ENCODE assay signal across 30 cellular contexts in the genomic region with DNA sequence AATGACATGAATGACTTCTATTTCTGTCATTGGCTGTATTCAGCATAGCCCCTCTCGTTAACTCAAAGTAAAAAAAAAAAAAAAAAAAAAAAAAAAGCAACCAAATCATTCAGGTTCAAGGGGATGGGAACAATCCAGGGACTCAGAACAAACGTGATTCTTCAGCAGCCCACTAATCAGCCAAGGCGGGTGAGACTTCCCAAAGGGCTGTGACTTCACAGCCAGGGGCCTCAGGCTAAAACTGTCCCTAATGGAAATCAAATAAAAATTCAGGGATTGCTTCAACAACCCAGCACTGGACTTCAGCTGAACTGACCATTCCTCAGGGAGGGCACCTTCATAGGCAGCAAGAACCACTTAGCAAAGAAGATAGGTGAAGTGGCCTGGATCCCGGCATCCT.
"Had no signal": no experiment of that assay in that cellular context is flagged by ENCODE, and none has a peak within 500 bp of the region (broad histone marks: within the 10 kb centered on the region; RNA-seq: fewer than 3 reads in every experiment).

No MANE protein-coding gene starts in this region.

- H3K36me3 Mint-ChIP-seq: activated CD4-positive, alpha-beta memory T cell treated with anti-CD3 and anti-CD28 coated beads for 36 hours; activated naive CD4-positive, alpha-beta T cell treated with anti-CD3 and anti-CD28 coated beads, Interleukin-2, amount 10 ng/mL, durations not matched to agents 7 days and 5 days; activated naive CD8-positive, alpha-beta T cell treated with anti-CD3 and anti-CD28 coated beads, Interleukin-2, amount 10 ng/mL, durations not matched to agents 7 days and 5 days; stimulated activated naive B cell treated with anti-CD40 and anti-IgM and Interleukin-4, amounts not matched to agents 10 μg/mL and 1 μg/mL and 100 μg/mL, for 72 hours had no signal

- H3K9me3 Mint-ChIP-seq: activated CD4-positive, alpha-beta memory T cell treated with anti-CD3 and anti-CD28 coated beads for 36 hours; activated naive CD4-positive, alpha-beta T cell treated with anti-CD3 and anti-CD28 coated beads, Interleukin-2, amount 10 ng/mL, durations not matched to agents 7 days and 5 days; activated naive CD8-positive, alpha-beta T cell treated with anti-CD3 and anti-CD28 coated beads, Interleukin-2, amount 10 ng/mL, durations not matched to agents 7 days and 5 days had no signal

- H3K4me3 ChIP-seq: esophagus squamous epithelium, heart right ventricle, left lung, lower lobe of right lung, mucosa of descending colon, prostate gland, right atrium auricular region, smooth muscle cell, stomach, thyroid gland had no signal

- H3K27ac Mint-ChIP-seq: activated CD4-positive, alpha-beta memory T cell treated with anti-CD3 and anti-CD28 coated beads for 36 hours; activated CD4-positive, alpha-beta T cell treated with anti-CD3 and anti-CD28 coated beads, Interleukin-2, amount 10 ng/mL, durations not matched to agents 24 days and 14 days; activated naive CD4-positive, alpha-beta T cell treated with anti-CD3 and anti-CD28 coated beads, Interleukin-2, amount 10 ng/mL, durations not matched to agents 7 days and 5 days; activated naive CD8-positive, alpha-beta T cell treated with anti-CD3 and anti-CD28 coated beads, Interleukin-2, amount 10 ng/mL, durations not matched to agents 7 days and 5 days; activated T-helper 1 cell treated with anti-CD3 and anti-CD28 coated beads, Interleukin-12 subunit alpha, Interleukin-12 subunit beta, Interleukin-2, Interleukin-4 antibody, amounts not matched to agents 30 ng/mL and 10 ng/mL and 1 ng/mL, durations not matched to agents 14 hours and 24 hours and 36 hours; stimulated activated naive B cell treated with anti-CD40 and anti-IgM and Interleukin-4, amounts not matched to agents 10 μg/mL and 1 μg/mL and 100 μg/mL, for 72 hours had no signal

- DNase-seq: activated CD4-positive, alpha-beta memory T cell treated with anti-CD3 and anti-CD28 coated beads for 36 hours; activated CD4-positive, alpha-beta T cell treated with anti-CD3 and anti-CD28 coated beads, Interleukin-2, amount 10 ng/mL, durations not matched to agents 24 days and 14 days; activated CD8-positive, alpha-beta memory T cell treated with anti-CD3 and anti-CD28 coated beads, Interleukin-2, amount 50 U/mL, for 4 hours; activated gamma-delta T cell; activated naive CD4-positive, alpha-beta T cell treated with anti-CD3 and anti-CD28 coated beads, Interleukin-2, amount 10 ng/mL, durations not matched to agents 7 days and 5 days; activated naive CD8-positive, alpha-beta T cell treated with anti-CD3 and anti-CD28 coated beads, Interleukin-2, amount 10 ng/mL, durations not matched to agents 7 days and 5 days; activated T-cell treated with anti-CD3 and anti-CD28 coated beads, Interleukin-2, amount 50 U/mL, for 1 hour; amniotic stem cell; caudate nucleus; dermis blood vessel endothelial cell; effector CD4-positive, alpha-beta T cell; esophagus squamous epithelium; foreskin melanocyte; heart right ventricle; left lung; lower lobe of right lung; mesendoderm; mucosa of descending colon; stimulated activated CD4-positive, alpha-beta T cell treated with anti-CD3 and anti-CD28 coated beads, Interleukin-2, amount 100 ng/mL, for 24 hours; stimulated activated naive B cell treated with anti-CD40 and anti-IgM and Interleukin-4, amounts not matched to agents 10 μg/mL and 1 μg/mL and 100 μg/mL, for 72 hours; stomach; thyroid gland had no signal

- H3K4me1 Mint-ChIP-seq: activated CD4-positive, alpha-beta T cell treated with anti-CD3 and anti-CD28 coated beads, Interleukin-2, amount 10 ng/mL, durations not matched to agents 24 days and 14 days; activated naive CD4-positive, alpha-beta T cell treated with anti-CD3 and anti-CD28 coated beads, Interleukin-2, amount 10 ng/mL, durations not matched to agents 7 days and 5 days had no signal

- H3K4me1 ChIP-seq: prostate gland, thyroid gland had no signal

- H3K4me2 ChIP-seq: smooth muscle cell had no signal

- H3K36me3 ChIP-seq: esophagus squamous epithelium, heart right ventricle, left lung, lower lobe of right lung, neutrophil, prostate gland, right atrium auricular region, stomach, thyroid gland had no signal

- H3K27me3 ChIP-seq: esophagus squamous epithelium, left lung, right atrium auricular region, stomach, thyroid gland had no signal

- H3K4me3 Mint-ChIP-seq: activated CD4-positive, alpha-beta memory T cell treated with anti-CD3 and anti-CD28 coated beads for 36 hours; activated CD4-positive, alpha-beta T cell treated with anti-CD3 and anti-CD28 coated beads, Interleukin-2, amount 10 ng/mL, durations not matched to agents 24 days and 14 days; activated naive CD4-positive, alpha-beta T cell treated with anti-CD3 and anti-CD28 coated beads, Interleukin-2, amount 10 ng/mL, durations not matched to agents 7 days and 5 days; activated naive CD8-positive, alpha-beta T cell treated with anti-CD3 and anti-CD28 coated beads, Interleukin-2, amount 10 ng/mL, durations not matched to agents 7 days and 5 days; activated T-helper 1 cell treated with anti-CD3 and anti-CD28 coated beads, Interleukin-12 subunit alpha, Interleukin-12 subunit beta, Interleukin-2, Interleukin-4 antibody, amounts not matched to agents 30 ng/mL and 10 ng/mL and 1 ng/mL, durations not matched to agents 14 hours and 24 hours and 36 hours; nephron; stimulated activated naive B cell treated with anti-CD40 and anti-IgM and Interleukin-4, amounts not matched to agents 10 μg/mL and 1 μg/mL and 100 μg/mL, for 72 hours had no signal

- H3K27ac ChIP-seq: epithelial cell of prostate, esophagus squamous epithelium, heart right ventricle, left lung, lower lobe of right lung, neutrophil, prostate gland, right atrium auricular region, thyroid gland, VCaP had no signal

- H3K9me3 ChIP-seq: esophagus squamous epithelium, left lung, lower lobe of right lung, mucosa of descending colon, neutrophil, prostate gland, stomach, thyroid gland had no signal
